ENCODE assay signal across 8 cellular contexts in genomic region chr11:128624269-128625170, GRCh38. TPM values are rescaled to one million over a fixed set of nuclear protein-coding genes. Genes with fewer than 3 reads are reported as not detected.
A peak's percentile ranks its signal among the peaks of the same experiment; 100 is the strongest.
DNase-seq lines count a peak whose midpoint lies in the region; ATAC-seq and TF ChIP-seq lines count a peak whose summit lies in the region.

No MANE protein-coding gene starts in this region.

- intact Hi-C loops in activated T-helper 2 cell treated with anti-CD3 and anti-CD28 coated beads, Interferon-gamma antibody, Interleukin-2, Interleukin-4, amounts not matched to agents 10 μg/mL and 5 μg/mL and 100 μg/mL, durations not matched to agents 14 hours and 24 hours and 36 hours (cut with micrococcal nuclease) = loop anchor here (1.0 to 10.0 kb wide), 5 partner anchors 24 to 300 kb away; no protein-coding TSS in a partner anchor
- intact Hi-C loops in spleen (cut with DNase I; ENCODE audit: low total_unique reads) = loop anchor here (10.0 kb wide), 2 partner anchors 70 to 110 kb away; no protein-coding TSS in a partner anchor

- 27 to 49% (median 39%) methylated on average over 18 of the region's 18 CpGs for WGBS in spleen, 5 donors

- peaks cover 77% of the 10 kb centered on the region for H3K4me1 Mint-ChIP-seq in activated T-helper 2 cell treated with anti-CD3 and anti-CD28 coated beads, Interferon-gamma antibody, Interleukin-2, Interleukin-4, amounts not matched to agents 10 μg/mL and 5 μg/mL and 100 μg/mL, durations not matched to agents 14 hours and 24 hours and 36 hours (ENCODE audit: low read depth)

- H3K27me3 ChIP-seq in spleen (replicated peaks in 1 of 7) = no peaks in the 10 kb centered on the region

- H3K4me3 Mint-ChIP-seq in activated T-helper 2 cell treated with anti-CD3 and anti-CD28 coated beads, Interferon-gamma antibody, Interleukin-2, Interleukin-4, amounts not matched to agents 10 μg/mL and 5 μg/mL and 100 μg/mL, durations not matched to agents 14 hours and 24 hours and 36 hours (ENCODE audit: low read depth) = peak overlapping the region; percentile 53

- no peaks in the 10 kb centered on the region for H3K36me3 ChIP-seq in spleen

- TF ChIP-seq POLR2A in NB4 (IDR thresholded peaks at IDR 0.05; ENCODE audit: extremely low read depth, insufficient read length) (no peak), spleen (IDR thresholded peaks at IDR 0.05) (peak in 1 of 3 donors; percentile 33)

- no peak overlapping the region for H3K4me3 ChIP-seq in NB4 (ENCODE audit: low read depth, low read length)
- peak overlapping the region in 1 of 8 donors; percentile 34 for H3K4me3 ChIP-seq in spleen

- no peaks in the 10 kb centered on the region for H3K27me3 Mint-ChIP-seq in activated T-helper 2 cell treated with anti-CD3 and anti-CD28 coated beads, Interferon-gamma antibody, Interleukin-2, Interleukin-4, amounts not matched to agents 10 μg/mL and 5 μg/mL and 100 μg/mL, durations not matched to agents 14 hours and 24 hours and 36 hours (ENCODE audit: low read depth)

- no peaks in the 10 kb centered on the region for H3K36me3 Mint-ChIP-seq in activated T-helper 2 cell treated with anti-CD3 and anti-CD28 coated beads, Interferon-gamma antibody, Interleukin-2, Interleukin-4, amounts not matched to agents 10 μg/mL and 5 μg/mL and 100 μg/mL, durations not matched to agents 14 hours and 24 hours and 36 hours (ENCODE audit: low read depth)

- H3K4me1 ChIP-seq in spleen = peaks cover 45 to 100% (median 87%) of the 10 kb centered on the region in 6 donors

- peak overlapping the region; percentile 78 to 93 (median 84) for H3K27ac ChIP-seq in spleen

- no peaks in the 10 kb centered on the region for H3K9me3 Mint-ChIP-seq in activated T-helper 2 cell treated with anti-CD3 and anti-CD28 coated beads, Interferon-gamma antibody, Interleukin-2, Interleukin-4, amounts not matched to agents 10 μg/mL and 5 μg/mL and 100 μg/mL, durations not matched to agents 14 hours and 24 hours and 36 hours

- ATAC-seq in GM21390 (IDR thresholded peaks at IDR 0.05; ENCODE audit: unreplicated experiment) (peak; percentile 40), HG02970 (IDR thresholded peaks at IDR 0.05; ENCODE audit: low FRiP score, unreplicated experiment) (no peak)

- peak overlapping the region; percentile 95 for H3K27ac Mint-ChIP-seq in activated T-helper 2 cell treated with anti-CD3 and anti-CD28 coated beads, Interferon-gamma antibody, Interleukin-2, Interleukin-4, amounts not matched to agents 10 μg/mL and 5 μg/mL and 100 μg/mL, durations not matched to agents 14 hours and 24 hours and 36 hours

- DNase-seq in AML-193 (lab: John Stamatoyannopoulos, UW) (peak; percentile 38 to 42), NB4 (ENCODE audit: low read depth) (peak; percentile 82), spleen (peak; percentile 92), cerebellar cortex (ENCODE audit: low spot score) (no peak), HuH-7 (ENCODE audit: low spot score) (no peak)
- DNase-seq in activated T-helper 2 cell treated with anti-CD3 and anti-CD28 coated beads, Interferon-gamma antibody, Interleukin-2, Interleukin-4, amounts not matched to agents 10 μg/mL and 5 μg/mL and 100 μg/mL, durations not matched to agents 14 hours and 24 hours and 36 hours (ENCODE audit: low spot score) = peak; percentile 46

- TF ChIP-seq CTCF in NB4 (IDR thresholded peaks at IDR 0.05; ENCODE audit: low read depth, low read length) (no peak), spleen (IDR thresholded peaks at IDR 0.05 in 8 of 11, conservative IDR thresholded peaks at IDR 0.05 in 3 of 11) (peak in 1 of 11 experiments; percentile 8)

- H3K9me3 ChIP-seq in spleen = no peaks in the 10 kb centered on the region

RNA-seq across cellular contexts. Expression of gene ETS1, which starts 37.2 kb away (rescaled TPM):
- 517 and 526 TPM in 2 replicates for total RNA-seq in activated T-helper 2 cell treated with anti-CD3 and anti-CD28 coated beads, Interferon-gamma antibody, Interleukin-2, Interleukin-4, amounts not matched to agents 10 μg/mL and 5 μg/mL and 100 μg/mL, durations not matched to agents 14 hours and 24 hours and 36 hours
- 100 to 1,000 TPM; 328 to 455 (median 371) TPM for total RNA-seq in spleen
- polyA plus RNA-seq in spleen = 10 to 100 TPM; 58.1 to 95.2 (median 90.3) TPM

Comparison
In these comparisons a context has a peak if more than half of its experiments do, and no peak if none do; other contexts are left out.
1. DNase-seq: peak in AML-193 (2 of 2), NB4 (single experiment), activated T-helper 2 cell treated with anti-CD3 and anti-CD28 coated beads, Interferon-gamma antibody, Interleukin-2, Interleukin-4, amounts not matched to agents 10 μg/mL and 5 μg/mL and 100 μg/mL, durations not matched to agents 14 hours and 24 hours and 36 hours (single experiment) and spleen (single experiment); none in cerebellar cortex (single experiment) and HuH-7 (single experiment).